Comparison of ENCODE assay signal across 8 cellular contexts in genomic region chr2:218979846-218980738, GRCh38. TPM values are rescaled to one million over a fixed set of nuclear protein-coding genes. Genes with fewer than 3 reads are reported as not detected.
DNase-seq lines count a peak whose midpoint lies in the region; ATAC-seq and TF ChIP-seq lines count a peak whose summit lies in the region.

No MANE protein-coding gene starts in this region.

- peaks cover 6% of the 10 kb centered on the region for H3K4me1 Mint-ChIP-seq in Caco-2 (ENCODE audit: low read depth, unreplicated experiment)
- H3K4me1 Mint-ChIP-seq in activated CD8-positive, alpha-beta memory T cell treated with anti-CD3 and anti-CD28 coated beads, Interleukin-2, amount 10 ng/mL, durations not matched to agents 7 days and 5 days, result peaks cover 10% of the 10 kb centered on the region

- H3K27ac Mint-ChIP-seq in Caco-2 (ENCODE audit: unreplicated experiment), result no peak overlapping the region
- no peak overlapping the region for H3K27ac Mint-ChIP-seq in activated CD8-positive, alpha-beta memory T cell treated with anti-CD3 and anti-CD28 coated beads, Interleukin-2, amount 10 ng/mL, durations not matched to agents 7 days and 5 days

- H3K9me3 ChIP-seq in Caco-2, result no peaks in the 10 kb centered on the region
- no peaks in the 10 kb centered on the region for H3K9me3 ChIP-seq in endocrine pancreas (ENCODE audit: control insufficient read depth, low read length)

- H3K4me3 Mint-ChIP-seq in Caco-2 (ENCODE audit: unreplicated experiment), result peak overlapping the region; percentile 31
- no peak overlapping the region for H3K4me3 Mint-ChIP-seq in activated CD8-positive, alpha-beta memory T cell treated with anti-CD3 and anti-CD28 coated beads, Interleukin-2, amount 10 ng/mL, durations not matched to agents 7 days and 5 days

- H3K4me1 ChIP-seq in Caco-2 (peaks cover 14% of the 10 kb centered on the region), endocrine pancreas (ENCODE audit: control insufficient read depth, insufficient read depth, low read length) (no peaks in the 10 kb centered on the region)

- BruUV-seq in Caco-2 (replicated peaks; lab: Mats Ljungman, UMichigan), result no TSS peak

- intact Hi-C loops in Caco-2 (cut with micrococcal nuclease; ENCODE audit: unreplicated experiment), result loop anchor here (1.0 to 5.0 kb wide), 4 partner anchors 17 to 175 kb away; no protein-coding TSS in a partner anchor

- H3K36me3 Mint-ChIP-seq in Caco-2 (ENCODE audit: insufficient read depth, unreplicated experiment), result no peaks in the 10 kb centered on the region
- no peaks in the 10 kb centered on the region for H3K36me3 Mint-ChIP-seq in activated CD8-positive, alpha-beta memory T cell treated with anti-CD3 and anti-CD28 coated beads, Interleukin-2, amount 10 ng/mL, durations not matched to agents 7 days and 5 days

- H3K27me3 Mint-ChIP-seq in Caco-2 (ENCODE audit: insufficient read depth, unreplicated experiment), result peaks cover 23% of the 10 kb centered on the region
- H3K27me3 Mint-ChIP-seq in activated CD8-positive, alpha-beta memory T cell treated with anti-CD3 and anti-CD28 coated beads, Interleukin-2, amount 10 ng/mL, durations not matched to agents 7 days and 5 days, result peaks cover 83% of the 10 kb centered on the region

- no peaks in the 10 kb centered on the region for H3K9me3 Mint-ChIP-seq in Caco-2 (ENCODE audit: unreplicated experiment)
- H3K9me3 Mint-ChIP-seq in activated CD8-positive, alpha-beta memory T cell treated with anti-CD3 and anti-CD28 coated beads, Interleukin-2, amount 10 ng/mL, durations not matched to agents 7 days and 5 days (ENCODE audit: low read depth), result no peaks in the 10 kb centered on the region

- peak overlapping the region; percentile 38 for H3K9ac ChIP-seq in endocrine pancreas (ENCODE audit: control insufficient read depth, insufficient read depth, low read length)

- H3K36me3 ChIP-seq in Caco-2 (ENCODE audit: control insufficient read depth, insufficient read depth, low read length) (no peaks in the 10 kb centered on the region), endocrine pancreas (ENCODE audit: control insufficient read depth, insufficient read depth, low read length) (no peaks in the 10 kb centered on the region)

- DNase-seq in Caco-2, result peak; percentile 87 to 90
- DNase-seq in GM20000 (ENCODE audit: low spot score), result peak; percentile 88
- DNase-seq in HT1080 (ENCODE audit: low read depth), result peak; percentile 71
- peak; percentile 69 to 87 for DNase-seq in NOMO-1 (lab: John Stamatoyannopoulos, UW; ENCODE audit: unreplicated experiment in 2 of 2)
- DNase-seq in activated CD8-positive, alpha-beta memory T cell treated with anti-CD3 and anti-CD28 coated beads, Interleukin-2, amount 10 ng/mL, durations not matched to agents 7 days and 5 days, result peak; percentile 87
- DNase-seq in middle frontal gyrus (ENCODE audit: extremely low spot score, low spot score), result peak; percentile 61
- DNase-seq in stimulated activated CD8-positive, alpha-beta memory T cell treated with anti-CD3 and anti-CD28 coated beads, Interleukin-4, amount 100 ng/mL, for 24 hours (ENCODE audit: low read depth), result peak; percentile 80

- H3K27me3 ChIP-seq in Caco-2 (replicated peaks; ENCODE audit: control insufficient read depth, insufficient read depth, low read length) (peaks cover 9% of the 10 kb centered on the region), endocrine pancreas (ENCODE audit: control insufficient read depth, insufficient read depth, low read length) (no peaks in the 10 kb centered on the region)

- H3K4me3 ChIP-seq in Caco-2 (ENCODE audit: low read depth, low read length) (peak overlapping the region; percentile 28), endocrine pancreas (ENCODE audit: control insufficient read depth, insufficient read depth, low read length) (no peak overlapping the region)

- CTCF ChIA-PET in Caco-2 (lab: Charles Lee), result interaction anchor here (0.5 to 2.5 kb wide), 48 partner anchors 12 to 408 kb away, joined by 3 to 39 read pairs (median 4); partner anchors contain the start of genes CDK5R2, CNPPD1, CYP27A1 and DNAJB2
- CTCF ChIA-PET in activated CD8-positive, alpha-beta memory T cell treated with anti-CD3 and anti-CD28 coated beads, Interleukin-2, amount 10 ng/mL, durations not matched to agents 7 days and 5 days (lab: Charles Lee), result interaction anchor here (0.6 to 7.1 kb wide), 61 partner anchors 8 to 571 kb away, joined by 3 to 74 read pairs (median 4); partner anchors contain the start of genes CDK5R2, CFAP65, CRYBA2 and DNAJB2

- POLR2A ChIA-PET in Caco-2 (lab: Charles Lee), result interaction anchor here (0.7 kb wide), 1 partner anchor 12 kb away, joined by 3 read pairs; no protein-coding TSS in a partner anchor

- TF ChIP-seq CTCF in Caco-2 (IDR thresholded peaks at IDR 0.05; ENCODE audit: insufficient read depth in 1 of 2, low read depth in 1 of 2, low read length in 1 of 2, severe bottlenecking in 1 of 2, unreplicated experiment in 1 of 2), result peak; percentile 92 to 97
- peak; percentile 96 for TF ChIP-seq CTCF in GM20000 (IDR thresholded peaks at IDR 0.05; ENCODE audit: extremely low read depth, missing control alignments)

- ATAC-seq in activated CD8-positive, alpha-beta memory T cell treated with anti-CD3 and anti-CD28 coated beads, Interleukin-2, amount 10 ng/mL, durations not matched to agents 7 days and 5 days, result peak; percentile 94

RNA-seq across cellular contexts. Expression of gene FEV, which starts 4.9 kb away (rescaled TPM):
- total RNA-seq in Caco-2 (2022), result not detected in 2 replicates
- total RNA-seq in HT1080 (2014; rRNA removed; shearing (Covaris generic)), result not detected in 2 replicates
- polyA plus RNA-seq in HT1080 (2015; cell fraction: cytosol; rRNA removed), result not detected in 2 replicates
- not detected in 2 replicates for polyA plus RNA-seq in HT1080 (2015; cell fraction: nucleus; rRNA removed)
- total RNA-seq in activated CD8-positive, alpha-beta memory T cell treated with anti-CD3 and anti-CD28 coated beads, Interleukin-2, amount 10 ng/mL, durations not matched to agents 7 days and 5 days, result not detected

RNA-seq across cellular contexts. Expression of gene CRYBA2, which starts 13.1 kb away (rescaled TPM):
- total RNA-seq in Caco-2 (2022), result 0.59 TPM in 1 of 2 replicates, not detected in the other
- not detected in 2 replicates for total RNA-seq in HT1080 (2014; rRNA removed; shearing (Covaris generic))
- polyA plus RNA-seq in HT1080 (2015; cell fraction: cytosol; rRNA removed), result not detected in 2 replicates
- polyA plus RNA-seq in HT1080 (2015; cell fraction: nucleus; rRNA removed), result not detected in 2 replicates
- total RNA-seq in activated CD8-positive, alpha-beta memory T cell treated with anti-CD3 and anti-CD28 coated beads, Interleukin-2, amount 10 ng/mL, durations not matched to agents 7 days and 5 days, result not detected

RNA-seq across cellular contexts. Expression of gene CDK5R2, which starts 20.6 kb away (rescaled TPM):
- 0.18 and 0.21 TPM in 2 replicates for total RNA-seq in Caco-2 (2022)
- total RNA-seq in HT1080 (2014; rRNA removed; shearing (Covaris generic)), result 0.27 TPM in 1 of 2 replicates, not detected in the other
- polyA plus RNA-seq in HT1080 (2015; cell fraction: cytosol; rRNA removed), result 0.09 and 0.24 TPM in 2 replicates
- 0.11 TPM in 1 of 2 replicates, not detected in the other for polyA plus RNA-seq in HT1080 (2015; cell fraction: nucleus; rRNA removed)
- total RNA-seq in activated CD8-positive, alpha-beta memory T cell treated with anti-CD3 and anti-CD28 coated beads, Interleukin-2, amount 10 ng/mL, durations not matched to agents 7 days and 5 days, result not detected
